Comparison of ENCODE assay signal across 2 cellular contexts in the genomic region with DNA sequence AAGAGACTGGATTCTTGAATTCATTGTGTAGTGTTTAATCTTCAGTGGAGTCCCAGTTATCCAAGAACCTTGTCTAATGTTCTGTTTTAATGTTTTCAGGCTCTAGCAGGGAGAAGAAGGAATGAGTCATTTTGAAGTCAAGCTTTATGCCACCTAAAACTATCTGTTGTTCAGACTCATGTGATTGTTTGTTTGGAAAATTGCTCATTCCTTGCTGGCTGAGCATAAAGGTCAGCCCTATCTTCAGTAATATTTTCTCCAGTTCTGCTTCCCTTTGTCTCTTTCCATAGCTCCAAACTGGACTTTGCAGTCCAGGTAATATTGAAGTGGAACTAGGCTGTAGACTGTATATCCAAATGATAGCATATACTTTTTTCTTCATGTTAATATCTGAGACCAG.
TF ChIP-seq lines count a peak whose summit lies in the region.

No MANE protein-coding gene starts in this region.

TF ChIP-seq in A549, 52 proteins besides CTCF, POLR2A, EP300 and RAD21 (continued from another document):
- TF ChIP-seq ATOH8 (CRISPR knock-in tag; IDR thresholded peaks at IDR 0.05; ENCODE audit: low read depth): no peak
- no peak for TF ChIP-seq HES2 (IDR thresholded peaks at IDR 0.05)
- no peak for TF ChIP-seq GATA3 (IDR thresholded peaks at IDR 0.05; ENCODE audit: borderline replicate concordance)

TF ChIP-seq in SK-N-SH, 30 proteins besides CTCF, POLR2A, EP300 and RAD21 (continued from another document):
- TF ChIP-seq USF2 (IDR thresholded peaks at IDR 0.05; ENCODE audit: borderline replicate concordance, low read depth, low read length) (no peak), MXI1 (IDR thresholded peaks at IDR 0.05; ENCODE audit: low read depth, low read length) (no peak), TAF1 (IDR thresholded peaks at IDR 0.05; ENCODE audit: borderline replicate concordance, low read depth, low read length) (no peak), FOXJ3 (CRISPR knock-in tag; IDR thresholded peaks at IDR 0.05) (no peak), ZBTB33 (IDR thresholded peaks at IDR 0.05; ENCODE audit: borderline replicate concordance, low read depth) (no peak), NRF1 (IDR thresholded peaks at IDR 0.05; ENCODE audit: low read depth, low read length) (no peak), SMC3 (IDR thresholded peaks at IDR 0.05; ENCODE audit: low read depth, low read length) (no peak), TEAD4 (IDR thresholded peaks at IDR 0.05; ENCODE audit: borderline replicate concordance, insufficient read depth) (no peak), POLR2AphosphoS5 (IDR thresholded peaks at IDR 0.05; ENCODE audit: low read depth, low read length) (no peak), GABPA (IDR thresholded peaks at IDR 0.05; ENCODE audit: low read depth) (no peak), TCF12 (IDR thresholded peaks at IDR 0.05) (no peak)
TF ChIP-seq in SK-N-SH: peak in this region for 0.
